In genomic region chr3:156648086-156648485, GRCh38 we compare ENCODE assay signal across 22 cellular contexts. TPM values are rescaled to one million over a fixed set of nuclear protein-coding genes. Genes with fewer than 3 reads are reported as not detected.
A peak's percentile ranks its signal among the peaks of the same experiment; 100 is the strongest.
DNase-seq lines count a peak whose midpoint lies in the region; ATAC-seq and TF ChIP-seq lines count a peak whose summit lies in the region.
"Had no signal": no experiment of that assay in that cellular context is flagged by ENCODE, and none has a peak within 500 bp of the region (broad histone marks: within the 10 kb centered on the region; RNA-seq: fewer than 3 reads in every experiment).

No MANE protein-coding gene starts in this region.

- peaks cover 3% of the 10 kb centered on the region for H3K4me1 ChIP-seq in fibroblast of lung (ENCODE audit: control insufficient read depth, extremely low read depth, insufficient read depth, low read length)
- H3K4me1 ChIP-seq: HAP-1, right lobe of liver had no signal

- H2AFZ ChIP-seq in fibroblast of lung (ENCODE audit: low read length): no peak overlapping the region

- peak; percentile 39 for ATAC-seq in GM18868 (IDR thresholded peaks at IDR 0.05; ENCODE audit: unreplicated experiment)
- no peak for ATAC-seq in GM18861 (IDR thresholded peaks at IDR 0.05; ENCODE audit: unreplicated experiment)
- ATAC-seq: right lobe of liver; stimulated activated naive CD8-positive, alpha-beta T cell treated with anti-CD3 and anti-CD28 coated beads, Interleukin-15, Interleukin-2, amounts not matched to agents 100 U/mL and 50 U/mL, for 24 hours; T-cell had no signal

- no peaks in the 10 kb centered on the region for H3K27me3 ChIP-seq in fibroblast of lung (ENCODE audit: control insufficient read depth, insufficient read depth, low read length)
- H3K27me3 ChIP-seq: right lobe of liver, tibial artery had no signal

- no peak overlapping the region for H3K4me2 ChIP-seq in fibroblast of lung (ENCODE audit: extremely low read depth, insufficient read depth, low read length)

- no peak overlapping the region for H3K9ac ChIP-seq in fibroblast of lung (ENCODE audit: insufficient read depth, low read length)

- no peak overlapping the region for H3K4me3 ChIP-seq in fibroblast of lung (replicated peaks in 1 of 4; ENCODE audit: control extremely low read depth in 1 of 4, insufficient read depth in 1 of 4, low read depth in 3 of 4, low read length in 4 of 4)
- no peak overlapping the region for H3K4me3 ChIP-seq in skeletal muscle cell (ENCODE audit: low read depth, low read length)
- H3K4me3 ChIP-seq: HAP-1, left ventricle myocardium inferior, right lobe of liver, tibial artery had no signal

- no peaks in the 10 kb centered on the region for H3K9me3 ChIP-seq in fibroblast of lung (ENCODE audit: control insufficient read depth, insufficient read depth, low read depth, low read length)
- H3K9me3 ChIP-seq: HAP-1, left ventricle myocardium inferior, right lobe of liver, tibial artery had no signal

- TF ChIP-seq CTCF in fibroblast of lung (conservative IDR thresholded peaks at IDR 0.05 in 1 of 2, IDR thresholded peaks at IDR 0.05 in 1 of 2; ENCODE audit: low read depth in 1 of 2, low read length in 2 of 2): no peak

- no peaks in the 10 kb centered on the region for H4K20me1 ChIP-seq in fibroblast of lung (ENCODE audit: control insufficient read depth, extremely low read depth, insufficient read depth, low read length)

- no peaks in the 10 kb centered on the region for H3K36me3 ChIP-seq in fibroblast of lung (ENCODE audit: control insufficient read depth, insufficient read depth, low read length)
- H3K36me3 ChIP-seq: HAP-1, left ventricle myocardium inferior, right lobe of liver, tibial artery had no signal

- DNase-seq in M059J (ENCODE audit: low read depth) (peak; percentile 34), fibroblast of lung (ENCODE audit: low read depth in 2 of 2) (peak; percentile 19 to 89), skeletal muscle cell (ENCODE audit: low read depth) (peak; percentile 78), posterior cingulate gyrus (no peak)
- DNase-seq in stimulated activated CD4-positive, alpha-beta T cell treated with anti-CD3 and anti-CD28 coated beads, Interleukin-2, amount 100 ng/mL, for 24 hours: no peak
- DNase-seq: activated CD8-positive, alpha-beta memory T cell treated with anti-CD3 and anti-CD28 coated beads, Interleukin-2, amount 50 U/mL, for 48 hours; activated effector memory CD4-positive, alpha-beta T cell treated with anti-CD3 and anti-CD28 coated beads, Interleukin-2, amount 50 U/mL, for 16 hours; caudate nucleus; COR-L47; DND-41; KBM-7; left ventricle myocardium inferior; NCI-H1092; NCI-H524; right lobe of liver; stimulated activated CD4-positive, alpha-beta T cell treated with anti-CD3 and anti-CD28 coated beads, Interleukin-1b, Interleukin-23, amount 100 ng/mL, for 48 hours; stimulated activated naive CD8-positive, alpha-beta T cell treated with anti-CD3 and anti-CD28 coated beads, Interleukin-15, Interleukin-2, amounts not matched to agents 100 U/mL and 50 U/mL, for 24 hours; T-cell; tibial artery had no signal

- no peak overlapping the region for H3K27ac ChIP-seq in fibroblast of lung (ENCODE audit: insufficient read depth, low read length)
- H3K27ac ChIP-seq: left ventricle myocardium inferior, right lobe of liver, tibial artery had no signal

- intact Hi-C loops in posterior cingulate gyrus (cut with DNase I): no loop called here

- H3K79me2 ChIP-seq in fibroblast of lung (ENCODE audit: control insufficient read depth, insufficient read depth, low read length): no peaks in the 10 kb centered on the region

RNA-seq across cellular contexts. Expression of gene TIPARP, which starts 26.3 kb away (rescaled TPM):
- 89.0 and 110 TPM in 2 replicates for total RNA-seq in M059J (2014; rRNA removed; shearing (Covaris generic))
- total RNA-seq in fibroblast of lung: 15.9 and 22.1 TPM in 2 replicates
- polyA plus RNA-seq in fibroblast of lung: 8.6 and 11.8 TPM in 2 replicates
- 7.7 and 10.8 TPM in 2 replicates for polyA plus RNA-seq in fibroblast of lung (2012)
- 5.3 and 9.9 TPM in 2 replicates for polyA minus RNA-seq in fibroblast of lung (ENCODE audit: low replicate concordance)

Comparison
In these comparisons a context has a peak if more than half of its experiments do, and no peak if none do; other contexts are left out.
1. DNase-seq: peak in M059J (single experiment), fibroblast of lung (2 of 2) and skeletal muscle cell (single experiment); none in stimulated activated CD4-positive, alpha-beta T cell treated with anti-CD3 and anti-CD28 coated beads, Interleukin-2, amount 100 ng/mL, for 24 hours (0 of 2) and posterior cingulate gyrus (0 of 10).